Comparison of ENCODE assay signal across 25 cellular contexts in the genomic region with DNA sequence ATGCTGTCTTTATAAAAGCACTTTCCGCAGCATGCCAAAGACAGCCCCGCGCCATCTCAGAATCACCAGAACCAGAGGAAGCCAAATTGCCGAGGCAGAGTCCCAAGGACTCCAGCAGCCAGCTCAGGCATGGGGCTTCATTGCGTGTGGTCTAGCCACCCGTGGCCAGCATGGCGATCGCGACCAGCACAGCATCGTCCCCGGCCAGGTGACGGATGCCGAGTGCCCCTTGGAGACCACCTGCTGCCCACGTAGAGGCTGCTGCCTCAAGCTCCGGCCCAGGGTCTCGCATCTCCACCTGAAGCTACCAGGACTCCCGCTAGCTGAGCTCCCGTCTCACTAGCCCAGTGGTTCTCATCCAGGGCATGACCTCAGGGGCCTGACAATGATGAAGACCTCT.
"Had no signal": no experiment of that assay in that cellular context is flagged by ENCODE, and none has a peak within 500 bp of the region (broad histone marks: within the 10 kb centered on the region; RNA-seq: fewer than 3 reads in every experiment).

No MANE protein-coding gene starts in this region.

- H3K4me2 ChIP-seq: neural progenitor cell had no signal

- H3K9ac ChIP-seq: neural progenitor cell, parathyroid adenoma had no signal

- H3K27me3 ChIP-seq: neural progenitor cell, neutrophil, ovary, right lobe of liver, stomach, transverse colon, upper lobe of right lung, uterus had no signal

- H3K27ac ChIP-seq: neural progenitor cell, neutrophil, ovary, parathyroid adenoma, psoas muscle, right lobe of liver, sigmoid colon, stomach, thoracic aorta, tibial artery, transverse colon, upper lobe of right lung, uterus had no signal

- ATAC-seq: naive thymus-derived CD4-positive, alpha-beta T cell; natural killer cell; psoas muscle; right cardiac atrium; stimulated activated effector memory CD8-positive, alpha-beta T cell treated with anti-CD3 and anti-CD28 coated beads, Interleukin-12 subunit alpha, Interleukin-12 subunit beta, amount 100 ng/mL, for 72 hours; stimulated activated naive B cell treated with anti-CD40 and anti-IgM and Interleukin-4, amounts not matched to agents 10 μg/mL and 1 μg/mL and 100 μg/mL, for 72 hours had no signal

- H3K4me1 ChIP-seq: neural progenitor cell, parathyroid adenoma, psoas muscle, right lobe of liver, sigmoid colon, tibial artery, uterus had no signal

- H3K9me3 ChIP-seq: neutrophil, ovary, psoas muscle, right lobe of liver, sigmoid colon, transverse colon, upper lobe of right lung, uterus had no signal

- H3K4me3 ChIP-seq: neural progenitor cell, ovary, psoas muscle, right lobe of liver, sigmoid colon, stomach, thoracic aorta, tibial artery, transverse colon, upper lobe of right lung, uterus had no signal

- DNase-seq: naive thymus-derived CD4-positive, alpha-beta T cell; natural killer cell; nucleus accumbens; ovary; psoas muscle; right lobe of liver; sigmoid colon; small intestine; stimulated activated CD4-positive, alpha-beta T cell treated with anti-CD3 and anti-CD28 coated beads, Interleukin-15, amount 100 ng/mL, for 24 hours; stimulated activated CD4-positive, alpha-beta T cell treated with anti-CD3 and anti-CD28 coated beads, Interleukin-2, amount 100 ng/mL, for 24 hours; stimulated activated CD4-positive, alpha-beta T cell treated with anti-CD3 and anti-CD28 coated beads, Interleukin-2, amount 100 ng/mL, for 48 hours; stimulated activated CD4-positive, alpha-beta T cell treated with anti-CD3 and anti-CD28 coated beads, Interleukin-4, amount 100 ng/mL, for 24 hours; stimulated activated naive B cell treated with anti-CD40 and anti-IgM and Interleukin-4, amounts not matched to agents 10 μg/mL and 1 μg/mL and 100 μg/mL, for 72 hours; stimulated activated naive CD4-positive, alpha-beta T cell treated with Interleukin-2 at 50 U/mL for 16 hours; stomach; tibial artery; transverse colon; upper lobe of right lung; uterus had no signal

- H3K36me3 ChIP-seq: neutrophil, ovary, right lobe of liver, sigmoid colon, stomach, thoracic aorta, tibial artery, transverse colon, upper lobe of right lung, uterus had no signal

- H2AFZ ChIP-seq: neural progenitor cell, parathyroid adenoma had no signal
